Comparison of ENCODE assay signal across 17 cellular contexts in genomic region chr1:181661569-181661968, GRCh38.
"Had no signal": no experiment of that assay in that cellular context is flagged by ENCODE, and none has a peak within 500 bp of the region (broad histone marks: within the 10 kb centered on the region; RNA-seq: fewer than 3 reads in every experiment).

No MANE protein-coding gene starts in this region.

- DNase-seq: activated CD4-positive, alpha-beta T cell treated with anti-CD3 and anti-CD28 coated beads, Interleukin-2, amount 50 U/mL, for 1 hour; activated CD8-positive, alpha-beta memory T cell treated with anti-CD3 and anti-CD28 coated beads for 24 hours; activated naive CD4-positive, alpha-beta T cell; activated naive CD8-positive, alpha-beta T cell treated with anti-CD3 and anti-CD28 coated beads, Interleukin-2, amount 10 ng/mL, durations not matched to agents 7 days and 5 days; anterior cingulate cortex; brain microvascular endothelial cell; cortex of kidney; effector memory CD4-positive, alpha-beta T cell; foreskin fibroblast; hypothalamus; kidney; left ventricle myocardium superior; nephron progenitor cell; occipital lobe; stimulated activated CD4-positive, alpha-beta T cell treated with anti-CD3 and anti-CD28 coated beads, Interleukin-2, amount 100 ng/mL, for 48 hours had no signal

- FAIRE-seq: kidney had no signal

- H3K36me3 ChIP-seq: brain microvascular endothelial cell had no signal

- H3K27me3 ChIP-seq: brain microvascular endothelial cell had no signal

- ATAC-seq: activated CD4-positive, CD25-positive, alpha-beta regulatory T cell treated with anti-CD3 and anti-CD28 coated beads, Interleukin-2, amount 50 U/mL, for 24 hours; left ventricle myocardium superior; stimulated activated memory B cell treated with anti-CD40 and anti-IgM and Interleukin-4, amounts not matched to agents 10 μg/mL and 1 μg/mL and 100 μg/mL, for 72 hours had no signal

- H3K27ac ChIP-seq: brain microvascular endothelial cell had no signal
